ENCODE assay signal across 2 cellular contexts in genomic region chr7:139094030-139094429, GRCh38.
TF ChIP-seq lines count a peak whose summit lies in the region.

No MANE protein-coding gene starts in this region.

TF ChIP-seq in GM23338, 12 proteins besides CTCF, POLR2A, EP300 and RAD21:
- TF ChIP-seq EZH2 (IDR thresholded peaks at IDR 0.05; ENCODE audit: low read depth, unreplicated experiment) (no peak), NANOG (IDR thresholded peaks at IDR 0.05; ENCODE audit: borderline replicate concordance) (no peak), POLR2AphosphoS5 (IDR thresholded peaks at IDR 0.05; ENCODE audit: low read depth) (no peak), STAT1 (IDR thresholded peaks at IDR 0.05; ENCODE audit: unreplicated experiment) (no peak), EZH2phosphoT487 (IDR thresholded peaks at IDR 0.05; ENCODE audit: unreplicated experiment) (no peak), CREB1 (CRISPR knock-in tag; IDR thresholded peaks at IDR 0.05; ENCODE audit: low read depth) (no peak), ZNF331 (CRISPR knock-in tag; IDR thresholded peaks at IDR 0.05; ENCODE audit: low read depth) (no peak), ZNF462 (CRISPR knock-in tag; IDR thresholded peaks at IDR 0.05) (no peak), ZNF114 (CRISPR knock-in tag; IDR thresholded peaks at IDR 0.05) (no peak), JUNB (IDR thresholded peaks at IDR 0.05; ENCODE audit: unreplicated experiment) (no peak), REST (IDR thresholded peaks at IDR 0.05; ENCODE audit: unreplicated experiment) (no peak), ETS1 (IDR thresholded peaks at IDR 0.05) (no peak)

TF ChIP-seq in H1, 55 proteins besides CTCF, POLR2A, EP300 and RAD21:
- TF ChIP-seq EZH2 (IDR thresholded peaks at IDR 0.05; ENCODE audit: low read depth, low read length, severe bottlenecking), result no peak
